9 cellular contexts compared by ENCODE assay signal in genomic region chr3:43638594-43639447, GRCh38. TPM values are rescaled to one million over a fixed set of nuclear protein-coding genes. Genes with fewer than 3 reads are reported as not detected.
A peak's percentile ranks its signal among the peaks of the same experiment; 100 is the strongest.
DNase-seq lines count a peak whose midpoint lies in the region; ATAC-seq, FAIRE-seq and TF ChIP-seq lines count a peak whose summit lies in the region.
"Had no signal": no experiment of that assay in that cellular context is flagged by ENCODE, and none has a peak within 500 bp of the region (broad histone marks: within the 10 kb centered on the region; RNA-seq: fewer than 3 reads in every experiment).

No MANE protein-coding gene starts in this region.

- no peaks in the 10 kb centered on the region for H3K4me1 Mint-ChIP-seq in CD4-positive, alpha-beta T cell (ENCODE audit: low read depth)
- H3K4me1 Mint-ChIP-seq in activated naive CD8-positive, alpha-beta T cell treated with anti-CD3 and anti-CD28 coated beads for 36 hours, result peaks cover 7% of the 10 kb centered on the region

- CTCF ChIA-PET in CD4-positive, alpha-beta T cell (lab: Charles Lee), result no interaction called here

- peaks cover 9% of the 10 kb centered on the region for H3K27me3 Mint-ChIP-seq in CD4-positive, alpha-beta T cell
- peaks cover 6% of the 10 kb centered on the region for H3K27me3 Mint-ChIP-seq in activated naive CD8-positive, alpha-beta T cell treated with anti-CD3 and anti-CD28 coated beads for 36 hours

- H3K4me3 ChIP-seq in pancreas, result no peak overlapping the region
- H3K4me3 ChIP-seq: HAP-1 had no signal

- ATAC-seq in CD4-positive, alpha-beta T cell (ENCODE audit: poor library complexity), result peak; percentile 43
- ATAC-seq in GM21423 (IDR thresholded peaks at IDR 0.05; ENCODE audit: unreplicated experiment), result peak; percentile 51
- peak in 3 of 4 donors; percentile 45 to 75 (median 74) for ATAC-seq in pancreas
- no peak for ATAC-seq in left lobe of liver

- H3K27ac ChIP-seq in CD4-positive, alpha-beta T cell (ENCODE audit: low read depth, low read length), result no peak overlapping the region
- H3K27ac ChIP-seq in pancreas, result no peak overlapping the region

- no peaks in the 10 kb centered on the region for H3K36me3 ChIP-seq in pancreas
- H3K36me3 ChIP-seq: HAP-1 had no signal

- H3K9me3 ChIP-seq in CD4-positive, alpha-beta T cell (ENCODE audit: control insufficient read depth, low read length), result no peaks in the 10 kb centered on the region
- no peaks in the 10 kb centered on the region for H3K9me3 ChIP-seq in pancreas

- no peak for TF ChIP-seq CTCF in CD4-positive, alpha-beta T cell (IDR thresholded peaks at IDR 0.05)
- TF ChIP-seq CTCF in pancreas (IDR thresholded peaks at IDR 0.05), result no peak

- no peaks in the 10 kb centered on the region for H3K9me3 Mint-ChIP-seq in CD4-positive, alpha-beta T cell
- no peaks in the 10 kb centered on the region for H3K9me3 Mint-ChIP-seq in activated naive CD8-positive, alpha-beta T cell treated with anti-CD3 and anti-CD28 coated beads for 36 hours

- no peak overlapping the region for H3K27ac Mint-ChIP-seq in CD4-positive, alpha-beta T cell
- no peak overlapping the region for H3K27ac Mint-ChIP-seq in activated naive CD8-positive, alpha-beta T cell treated with anti-CD3 and anti-CD28 coated beads for 36 hours

- WGBS in pancreas, 2 donors, result 37 to 50% methylated on average over 9 of the region's 9 CpGs

- H3K27me3 ChIP-seq in CD4-positive, alpha-beta T cell (ENCODE audit: control insufficient read depth, insufficient read depth, low read length), result no peaks in the 10 kb centered on the region
- H3K27me3 ChIP-seq in pancreas, result no peaks in the 10 kb centered on the region

- H3K36me3 Mint-ChIP-seq in CD4-positive, alpha-beta T cell (ENCODE audit: low read depth), result no peaks in the 10 kb centered on the region
- no peaks in the 10 kb centered on the region for H3K36me3 Mint-ChIP-seq in activated naive CD8-positive, alpha-beta T cell treated with anti-CD3 and anti-CD28 coated beads for 36 hours

- DNase-seq in CD4-positive, alpha-beta T cell, result peak in 6 of 10 experiments; percentile 8 to 31 (median 16)
- DNase-seq in NCI-H748 (lab: John Stamatoyannopoulos, UW; ENCODE audit: unreplicated experiment), result peak; percentile 43
- DNase-seq in activated naive CD8-positive, alpha-beta T cell treated with anti-CD3 and anti-CD28 coated beads for 36 hours, result peak; percentile 46
- DNase-seq in pancreas, result peak in 2 of 6 donors; percentile 9 to 20
- no peak for DNase-seq in effector CD8-positive, alpha-beta T cell (lab: John Stamatoyannopoulos, UW)
- DNase-seq in left lobe of liver (ENCODE audit: low spot score), result no peak
- DNase-seq in posterior vena cava (ENCODE audit: low spot score), result no peak

- no peak overlapping the region for H3K4me3 Mint-ChIP-seq in CD4-positive, alpha-beta T cell
- H3K4me3 Mint-ChIP-seq in activated naive CD8-positive, alpha-beta T cell treated with anti-CD3 and anti-CD28 coated beads for 36 hours, result no peak overlapping the region

- intact Hi-C loops in CD4-positive, alpha-beta T cell (cut with DNase I, micrococcal nuclease), result loop anchor here in 1 of 2 experiments (5.0 to 10.0 kb wide), 2 partner anchors 97 to 674 kb away; no protein-coding TSS in a partner anchor
- intact Hi-C loops in pancreas (cut with DNase I), result no loop called here
- intact Hi-C loops in posterior vena cava (cut with DNase I), result no loop called here

- H3K4me1 ChIP-seq in pancreas, result no peaks in the 10 kb centered on the region

- POLR2A ChIA-PET in CD4-positive, alpha-beta T cell (lab: Charles Lee), result interaction anchor here (1.8 kb wide), 1 partner anchor 17 kb away, joined by 5 read pairs; the partner anchor contains the start of gene ANO10

- no peak for FAIRE-seq in pancreas (lab: Jason Lieb, UNC)

RNA-seq across cellular contexts. Expression of gene ANO10, which starts 17.0 kb away (rescaled TPM):
- total RNA-seq in CD4-positive, alpha-beta T cell, result 1 to 10 TPM; 6.9 to 8.0 TPM
- total RNA-seq in activated naive CD8-positive, alpha-beta T cell treated with anti-CD3 and anti-CD28 coated beads for 36 hours, result 10 to 100 TPM in 1 of 2 experiments, 1 to 10 TPM in 1; 7.5 to 10.1 TPM
- total RNA-seq in pancreas (10 to 100 TPM in 4 of 6 donors, 1 to 10 TPM in 2; 8.8 to 17.6 (median 10.7) TPM), left lobe of liver (11.4 TPM), posterior vena cava (10 to 100 TPM; 56.1 to 61.5 TPM)
- polyA plus RNA-seq in pancreas, result 1 to 10 TPM; 7.2 to 9.3 TPM

RNA-seq across cellular contexts. Expression of gene ABHD5, which starts 51.9 kb away (rescaled TPM):
- total RNA-seq in CD4-positive, alpha-beta T cell, result 1 to 10 TPM; 6.4 to 9.3 TPM
- total RNA-seq in activated naive CD8-positive, alpha-beta T cell treated with anti-CD3 and anti-CD28 coated beads for 36 hours, result 10 to 100 TPM; 11.4 to 12.1 TPM
- total RNA-seq in pancreas (10 to 100 TPM in 5 of 6 donors, 1 to 10 TPM in 1; 8.5 to 14.1 (median 11.6) TPM), left lobe of liver (12.8 TPM), posterior vena cava (10 to 100 TPM; 19.8 to 32.9 TPM)
- 10 to 100 TPM in 1 of 2 donors, 1 to 10 TPM in 1; 8.4 to 10.4 TPM for polyA plus RNA-seq in pancreas

Comparison
In these comparisons a context has a peak if more than half of its experiments do, and no peak if none do; other contexts are left out.
1. DNase-seq: peak in CD4-positive, alpha-beta T cell (6 of 10), NCI-H748 (single experiment) and activated naive CD8-positive, alpha-beta T cell treated with anti-CD3 and anti-CD28 coated beads for 36 hours (single experiment); none in effector CD8-positive, alpha-beta T cell (single experiment), left lobe of liver (single experiment) and posterior vena cava (single experiment).